1 cellular context compared by ENCODE assay signal in genomic region chr6:88565836-88566235, GRCh38.
TF ChIP-seq lines count a peak whose summit lies in the region.

No MANE protein-coding gene starts in this region.

TF ChIP-seq in HepG2, 621 proteins besides CTCF, POLR2A, EP300 and RAD21:
- TF ChIP-seq ARID5B (CRISPR knock-in tag; IDR thresholded peaks at IDR 0.05), result no peak
